1 cellular context compared by ENCODE assay signal in the genomic region with DNA sequence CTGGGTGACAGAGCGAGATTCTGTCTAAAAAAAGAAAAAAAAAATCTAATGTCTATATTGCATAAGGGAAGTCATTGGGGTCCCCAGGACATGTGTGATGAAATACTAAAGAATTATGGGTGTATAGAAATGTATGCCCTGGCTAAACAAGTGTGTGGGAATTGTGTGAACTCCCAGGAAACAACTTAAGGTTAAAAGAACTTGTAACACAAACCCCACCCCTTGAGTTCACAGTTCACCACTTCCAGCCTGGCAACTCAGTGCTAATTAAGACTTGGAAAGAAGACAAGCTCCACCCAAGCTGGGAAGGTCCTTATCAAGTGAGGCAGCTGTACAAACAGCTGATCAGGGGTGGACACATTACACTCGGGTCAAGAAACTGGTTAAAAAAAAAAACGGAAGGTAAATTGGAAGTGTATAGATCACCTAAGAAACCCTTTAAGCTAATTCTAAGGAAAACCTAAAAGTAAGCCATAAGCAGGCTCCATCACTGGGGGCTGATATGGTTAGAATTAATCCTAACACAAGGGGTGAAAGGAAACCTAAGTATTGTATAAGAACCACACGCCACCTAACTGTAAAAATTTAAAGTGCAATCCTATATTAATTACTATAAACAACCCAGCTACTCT.
TF ChIP-seq lines count a peak whose summit lies in the region.

No MANE protein-coding gene starts in this region.

TF ChIP-seq in K562, 482 proteins besides CTCF, POLR2A, EP300 and RAD21 (continued from another document and continues in another):
- TF ChIP-seq, protein P1, sequence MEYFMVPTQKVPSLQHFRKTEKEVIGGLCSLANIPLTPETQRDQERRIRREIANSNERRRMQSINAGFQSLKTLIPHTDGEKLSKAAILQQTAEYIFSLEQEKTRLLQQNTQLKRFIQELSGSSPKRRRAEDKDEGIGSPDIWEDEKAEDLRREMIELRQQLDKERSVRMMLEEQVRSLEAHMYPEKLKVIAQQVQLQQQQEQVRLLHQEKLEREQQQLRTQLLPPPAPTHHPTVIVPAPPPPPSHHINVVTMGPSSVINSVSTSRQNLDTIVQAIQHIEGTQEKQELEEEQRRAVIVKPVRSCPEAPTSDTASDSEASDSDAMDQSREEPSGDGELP (CRISPR knock-in tag; IDR thresholded peaks at IDR 0.05; ENCODE audit: borderline replicate concordance): peak; percentile 99
- TF ChIP-seq XRCC3 (IDR thresholded peaks at IDR 0.05) (no peak), NFRKB (IDR thresholded peaks at IDR 0.05; ENCODE audit: low read depth) (no peak), EZH2 (IDR thresholded peaks at IDR 0.05; ENCODE audit: borderline replicate concordance, low read depth, low read length) (no peak), FOXK2 (conservative IDR thresholded peaks at IDR 0.05 in 1 of 2, IDR thresholded peaks at IDR 0.05 in 1 of 2; ENCODE audit: low read depth in 2 of 2) (peak; percentile 56 to 91), BCL6 (CRISPR knock-in tag; IDR thresholded peaks at IDR 0.05) (no peak), RFX5 (IDR thresholded peaks at IDR 0.05; ENCODE audit: low read depth, low read length) (0 out of 2 replicates have a peak, but pooled peaks have one; percentile 23), SRSF3 (IDR thresholded peaks at IDR 0.05; ENCODE audit: insufficient read depth, low read length) (no peak), ELF1 (tag; IDR thresholded peaks at IDR 0.05) (no peak), ZBED1 (IDR thresholded peaks at IDR 0.05) (no peak), EP400 (IDR thresholded peaks at IDR 0.05) (peak; percentile 50; the same call in 1 of the 2 replicates), SREBF1 (IDR thresholded peaks at IDR 0.05; ENCODE audit: borderline replicate concordance, low read depth, low read length) (no peak), PCBP2 (IDR thresholded peaks at IDR 0.05; ENCODE audit: low read depth, low read length, poor library complexity, severe bottlenecking) (no peak), ERF (CRISPR knock-in tag; IDR thresholded peaks at IDR 0.05) (no peak), HSF4 (CRISPR knock-in tag; IDR thresholded peaks at IDR 0.05; ENCODE audit: borderline replicate concordance) (no peak), SLC30A9 (CRISPR knock-in tag; IDR thresholded peaks at IDR 0.05) (no peak), ZNF586 (CRISPR knock-in tag; conservative IDR thresholded peaks at IDR 0.05) (no peak), ZNF551 (CRISPR knock-in tag; IDR thresholded peaks at IDR 0.05) (no peak), SMARCB1 (IDR thresholded peaks at IDR 0.05; ENCODE audit: insufficient read length, low read depth) (peak; percentile 77), CAMTA2 (CRISPR knock-in tag; conservative IDR thresholded peaks at IDR 0.05) (no peak), ZNF699 (CRISPR knock-in tag; IDR thresholded peaks at IDR 0.05; ENCODE audit: insufficient replicate concordance) (no peak), RB1 (IDR thresholded peaks at IDR 0.05; ENCODE audit: low read depth) (peak; percentile 49; the same call in 1 of the 2 replicates), MBD2 (IDR thresholded peaks at IDR 0.05; ENCODE audit: borderline replicate concordance, low read depth) (peak; percentile 48; the same call in 1 of the 2 replicates), CEBPB (tag; IDR thresholded peaks at IDR 0.05) (peak; percentile 89), KAT2B (IDR thresholded peaks at IDR 0.05; ENCODE audit: low read depth, low read length) (no peak), RBM14 (IDR thresholded peaks at IDR 0.05; ENCODE audit: borderline replicate concordance, insufficient read depth, low read depth, low read length) (no peak), GTF2F1 (IDR thresholded peaks at IDR 0.05; ENCODE audit: low read depth, low read length) (no peak), ZNF347 (CRISPR knock-in tag; IDR thresholded peaks at IDR 0.05; ENCODE audit: low read depth) (no peak), MEIS2 (IDR thresholded peaks at IDR 0.05; ENCODE audit: partially characterized antibody) (peak; percentile 66), HNRNPL (IDR thresholded peaks at IDR 0.05; ENCODE audit: low read depth, low read length) (no peak), FOXJ3 (CRISPR knock-in tag; IDR thresholded peaks at IDR 0.05) (no peak)
- TF ChIP-seq, protein P2, sequence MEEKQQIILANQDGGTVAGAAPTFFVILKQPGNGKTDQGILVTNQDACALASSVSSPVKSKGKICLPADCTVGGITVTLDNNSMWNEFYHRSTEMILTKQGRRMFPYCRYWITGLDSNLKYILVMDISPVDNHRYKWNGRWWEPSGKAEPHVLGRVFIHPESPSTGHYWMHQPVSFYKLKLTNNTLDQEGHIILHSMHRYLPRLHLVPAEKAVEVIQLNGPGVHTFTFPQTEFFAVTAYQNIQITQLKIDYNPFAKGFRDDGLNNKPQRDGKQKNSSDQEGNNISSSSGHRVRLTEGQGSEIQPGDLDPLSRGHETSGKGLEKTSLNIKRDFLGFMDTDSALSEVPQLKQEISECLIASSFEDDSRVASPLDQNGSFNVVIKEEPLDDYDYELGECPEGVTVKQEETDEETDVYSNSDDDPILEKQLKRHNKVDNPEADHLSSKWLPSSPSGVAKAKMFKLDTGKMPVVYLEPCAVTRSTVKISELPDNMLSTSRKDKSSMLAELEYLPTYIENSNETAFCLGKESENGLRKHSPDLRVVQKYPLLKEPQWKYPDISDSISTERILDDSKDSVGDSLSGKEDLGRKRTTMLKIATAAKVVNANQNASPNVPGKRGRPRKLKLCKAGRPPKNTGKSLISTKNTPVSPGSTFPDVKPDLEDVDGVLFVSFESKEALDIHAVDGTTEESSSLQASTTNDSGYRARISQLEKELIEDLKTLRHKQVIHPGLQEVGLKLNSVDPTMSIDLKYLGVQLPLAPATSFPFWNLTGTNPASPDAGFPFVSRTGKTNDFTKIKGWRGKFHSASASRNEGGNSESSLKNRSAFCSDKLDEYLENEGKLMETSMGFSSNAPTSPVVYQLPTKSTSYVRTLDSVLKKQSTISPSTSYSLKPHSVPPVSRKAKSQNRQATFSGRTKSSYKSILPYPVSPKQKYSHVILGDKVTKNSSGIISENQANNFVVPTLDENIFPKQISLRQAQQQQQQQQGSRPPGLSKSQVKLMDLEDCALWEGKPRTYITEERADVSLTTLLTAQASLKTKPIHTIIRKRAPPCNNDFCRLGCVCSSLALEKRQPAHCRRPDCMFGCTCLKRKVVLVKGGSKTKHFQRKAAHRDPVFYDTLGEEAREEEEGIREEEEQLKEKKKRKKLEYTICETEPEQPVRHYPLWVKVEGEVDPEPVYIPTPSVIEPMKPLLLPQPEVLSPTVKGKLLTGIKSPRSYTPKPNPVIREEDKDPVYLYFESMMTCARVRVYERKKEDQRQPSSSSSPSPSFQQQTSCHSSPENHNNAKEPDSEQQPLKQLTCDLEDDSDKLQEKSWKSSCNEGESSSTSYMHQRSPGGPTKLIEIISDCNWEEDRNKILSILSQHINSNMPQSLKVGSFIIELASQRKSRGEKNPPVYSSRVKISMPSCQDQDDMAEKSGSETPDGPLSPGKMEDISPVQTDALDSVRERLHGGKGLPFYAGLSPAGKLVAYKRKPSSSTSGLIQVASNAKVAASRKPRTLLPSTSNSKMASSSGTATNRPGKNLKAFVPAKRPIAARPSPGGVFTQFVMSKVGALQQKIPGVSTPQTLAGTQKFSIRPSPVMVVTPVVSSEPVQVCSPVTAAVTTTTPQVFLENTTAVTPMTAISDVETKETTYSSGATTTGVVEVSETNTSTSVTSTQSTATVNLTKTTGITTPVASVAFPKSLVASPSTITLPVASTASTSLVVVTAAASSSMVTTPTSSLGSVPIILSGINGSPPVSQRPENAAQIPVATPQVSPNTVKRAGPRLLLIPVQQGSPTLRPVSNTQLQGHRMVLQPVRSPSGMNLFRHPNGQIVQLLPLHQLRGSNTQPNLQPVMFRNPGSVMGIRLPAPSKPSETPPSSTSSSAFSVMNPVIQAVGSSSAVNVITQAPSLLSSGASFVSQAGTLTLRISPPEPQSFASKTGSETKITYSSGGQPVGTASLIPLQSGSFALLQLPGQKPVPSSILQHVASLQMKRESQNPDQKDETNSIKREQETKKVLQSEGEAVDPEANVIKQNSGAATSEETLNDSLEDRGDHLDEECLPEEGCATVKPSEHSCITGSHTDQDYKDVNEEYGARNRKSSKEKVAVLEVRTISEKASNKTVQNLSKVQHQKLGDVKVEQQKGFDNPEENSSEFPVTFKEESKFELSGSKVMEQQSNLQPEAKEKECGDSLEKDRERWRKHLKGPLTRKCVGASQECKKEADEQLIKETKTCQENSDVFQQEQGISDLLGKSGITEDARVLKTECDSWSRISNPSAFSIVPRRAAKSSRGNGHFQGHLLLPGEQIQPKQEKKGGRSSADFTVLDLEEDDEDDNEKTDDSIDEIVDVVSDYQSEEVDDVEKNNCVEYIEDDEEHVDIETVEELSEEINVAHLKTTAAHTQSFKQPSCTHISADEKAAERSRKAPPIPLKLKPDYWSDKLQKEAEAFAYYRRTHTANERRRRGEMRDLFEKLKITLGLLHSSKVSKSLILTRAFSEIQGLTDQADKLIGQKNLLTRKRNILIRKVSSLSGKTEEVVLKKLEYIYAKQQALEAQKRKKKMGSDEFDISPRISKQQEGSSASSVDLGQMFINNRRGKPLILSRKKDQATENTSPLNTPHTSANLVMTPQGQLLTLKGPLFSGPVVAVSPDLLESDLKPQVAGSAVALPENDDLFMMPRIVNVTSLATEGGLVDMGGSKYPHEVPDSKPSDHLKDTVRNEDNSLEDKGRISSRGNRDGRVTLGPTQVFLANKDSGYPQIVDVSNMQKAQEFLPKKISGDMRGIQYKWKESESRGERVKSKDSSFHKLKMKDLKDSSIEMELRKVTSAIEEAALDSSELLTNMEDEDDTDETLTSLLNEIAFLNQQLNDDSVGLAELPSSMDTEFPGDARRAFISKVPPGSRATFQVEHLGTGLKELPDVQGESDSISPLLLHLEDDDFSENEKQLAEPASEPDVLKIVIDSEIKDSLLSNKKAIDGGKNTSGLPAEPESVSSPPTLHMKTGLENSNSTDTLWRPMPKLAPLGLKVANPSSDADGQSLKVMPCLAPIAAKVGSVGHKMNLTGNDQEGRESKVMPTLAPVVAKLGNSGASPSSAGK (IDR thresholded peaks at IDR 0.05): no peak
- TF ChIP-seq, protein P3, sequence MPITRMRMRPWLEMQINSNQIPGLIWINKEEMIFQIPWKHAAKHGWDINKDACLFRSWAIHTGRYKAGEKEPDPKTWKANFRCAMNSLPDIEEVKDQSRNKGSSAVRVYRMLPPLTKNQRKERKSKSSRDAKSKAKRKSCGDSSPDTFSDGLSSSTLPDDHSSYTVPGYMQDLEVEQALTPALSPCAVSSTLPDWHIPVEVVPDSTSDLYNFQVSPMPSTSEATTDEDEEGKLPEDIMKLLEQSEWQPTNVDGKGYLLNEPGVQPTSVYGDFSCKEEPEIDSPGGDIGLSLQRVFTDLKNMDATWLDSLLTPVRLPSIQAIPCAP (CRISPR knock-in tag; IDR thresholded peaks at IDR 0.05; ENCODE audit: borderline replicate concordance): no peak
- TF ChIP-seq, protein P4, sequence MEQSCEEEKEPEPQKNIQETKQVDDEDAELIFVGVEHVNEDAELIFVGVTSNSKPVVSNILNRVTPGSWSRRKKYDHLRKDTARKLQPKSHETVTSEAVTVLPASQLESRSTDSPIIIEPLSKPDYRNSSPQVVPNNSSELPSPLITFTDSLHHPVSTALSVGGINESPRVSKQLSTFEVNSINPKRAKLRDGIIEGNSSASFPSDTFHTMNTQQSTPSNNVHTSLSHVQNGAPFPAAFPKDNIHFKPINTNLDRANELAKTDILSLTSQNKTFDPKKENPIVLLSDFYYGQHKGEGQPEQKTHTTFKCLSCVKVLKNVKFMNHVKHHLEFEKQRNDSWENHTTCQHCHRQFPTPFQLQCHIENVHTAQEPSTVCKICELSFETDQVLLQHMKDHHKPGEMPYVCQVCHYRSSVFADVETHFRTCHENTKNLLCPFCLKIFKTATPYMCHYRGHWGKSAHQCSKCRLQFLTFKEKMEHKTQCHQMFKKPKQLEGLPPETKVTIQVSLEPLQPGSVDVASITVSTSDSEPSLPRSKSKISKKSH (CRISPR knock-in tag; IDR thresholded peaks at IDR 0.05): no peak
- TF ChIP-seq, protein P5, sequence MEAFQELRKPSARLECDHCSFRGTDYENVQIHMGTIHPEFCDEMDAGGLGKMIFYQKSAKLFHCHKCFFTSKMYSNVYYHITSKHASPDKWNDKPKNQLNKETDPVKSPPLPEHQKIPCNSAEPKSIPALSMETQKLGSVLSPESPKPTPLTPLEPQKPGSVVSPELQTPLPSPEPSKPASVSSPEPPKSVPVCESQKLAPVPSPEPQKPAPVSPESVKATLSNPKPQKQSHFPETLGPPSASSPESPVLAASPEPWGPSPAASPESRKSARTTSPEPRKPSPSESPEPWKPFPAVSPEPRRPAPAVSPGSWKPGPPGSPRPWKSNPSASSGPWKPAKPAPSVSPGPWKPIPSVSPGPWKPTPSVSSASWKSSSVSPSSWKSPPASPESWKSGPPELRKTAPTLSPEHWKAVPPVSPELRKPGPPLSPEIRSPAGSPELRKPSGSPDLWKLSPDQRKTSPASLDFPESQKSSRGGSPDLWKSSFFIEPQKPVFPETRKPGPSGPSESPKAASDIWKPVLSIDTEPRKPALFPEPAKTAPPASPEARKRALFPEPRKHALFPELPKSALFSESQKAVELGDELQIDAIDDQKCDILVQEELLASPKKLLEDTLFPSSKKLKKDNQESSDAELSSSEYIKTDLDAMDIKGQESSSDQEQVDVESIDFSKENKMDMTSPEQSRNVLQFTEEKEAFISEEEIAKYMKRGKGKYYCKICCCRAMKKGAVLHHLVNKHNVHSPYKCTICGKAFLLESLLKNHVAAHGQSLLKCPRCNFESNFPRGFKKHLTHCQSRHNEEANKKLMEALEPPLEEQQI (IDR thresholded peaks at IDR 0.05): no peak
- TF ChIP-seq, protein P6, sequence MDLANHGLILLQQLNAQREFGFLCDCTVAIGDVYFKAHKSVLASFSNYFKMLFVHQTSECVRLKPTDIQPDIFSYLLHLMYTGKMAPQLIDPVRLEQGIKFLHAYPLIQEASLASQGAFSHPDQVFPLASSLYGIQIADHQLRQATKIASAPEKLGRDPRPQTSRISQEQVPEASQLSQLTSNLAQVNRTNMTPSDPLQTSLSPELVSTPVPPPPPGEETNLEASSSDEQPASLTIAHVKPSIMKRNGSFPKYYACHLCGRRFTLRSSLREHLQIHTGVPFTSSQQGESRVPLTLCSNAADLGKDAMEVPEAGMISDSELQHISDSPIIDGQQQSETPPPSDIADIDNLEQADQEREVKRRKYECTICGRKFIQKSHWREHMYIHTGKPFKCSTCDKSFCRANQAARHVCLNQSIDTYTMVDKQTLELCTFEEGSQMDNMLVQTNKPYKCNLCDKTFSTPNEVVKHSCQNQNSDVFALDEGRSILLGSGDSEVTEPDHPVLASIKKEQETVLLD (IDR thresholded peaks at IDR 0.05): no peak
